In genomic region chr1:33612877-33613487, GRCh38 we compare ENCODE assay signal across 8 cellular contexts.
DNase-seq lines count a peak whose midpoint lies in the region; ATAC-seq, FAIRE-seq and TF ChIP-seq lines count a peak whose summit lies in the region.

No MANE protein-coding gene starts in this region.

- DNase-seq in HuH-7 (ENCODE audit: low spot score): peak; percentile 64
- peak; percentile 85 for DNase-seq in NT2/D1 (ENCODE audit: low read depth, low spot score)
- DNase-seq in K562 (ENCODE audit: extremely low read depth in 1 of 4, low spot score in 3 of 4): peak; percentile 73 to 81 (median 76)
- peak; percentile 72 for DNase-seq in inferior parietal cortex (ENCODE audit: extremely low spot score)
- DNase-seq in stimulated activated CD4-positive, alpha-beta T cell treated with anti-CD3 and anti-CD28 coated beads, Interleukin-2, amount 100 ng/mL, for 48 hours: peak; percentile 38 to 46

- H3K4me1 ChIP-seq in DOHH2 (ENCODE audit: control insufficient read depth, low read length) (no peaks in the 10 kb centered on the region), NT2/D1 (ENCODE audit: insufficient read depth, insufficient read length) (no peaks in the 10 kb centered on the region), K562 (replicated peaks in 1 of 2; ENCODE audit: control insufficient read depth in 2 of 2, insufficient read depth in 2 of 2, low read length in 2 of 2) (no peaks in the 10 kb centered on the region)

- H3K79me2 ChIP-seq in DOHH2 (ENCODE audit: control insufficient read depth, low read length): no peaks in the 10 kb centered on the region
- no peaks in the 10 kb centered on the region for H3K79me2 ChIP-seq in K562 (ENCODE audit: control insufficient read depth, insufficient read depth, low read length)

- BruUV-seq in K562 (replicated peaks; lab: Mats Ljungman, UMichigan): no TSS peak

- under 1% methylated on average over 11 of the region's 11 CpGs for WGBS in K562 (ENCODE audit: insufficient coverage, low coverage, missing lambda C conversion rate)

- no peaks in the 10 kb centered on the region for H3F3A ChIP-seq in DOHH2 (ENCODE audit: control insufficient read depth, insufficient read depth)

- H3K4me3 ChIP-seq in DOHH2 (ENCODE audit: low read length) (no peak overlapping the region), NT2/D1 (ENCODE audit: insufficient read length, low read depth) (no peak overlapping the region), K562 (no peak overlapping the region)

- POLR2A ChIA-PET in K562 (lab: Yijun Ruan, JAX): interaction anchor here (0.5 to 1.4 kb wide), 6 partner anchors 11 to 324 kb away, joined by 3 to 6 read pairs (median 3); no protein-coding TSS in a partner anchor

- H3K4me2 ChIP-seq in DOHH2 (ENCODE audit: low read length) (no peak overlapping the region), K562 (ENCODE audit: insufficient read depth, low read length) (no peak overlapping the region)

- no peak overlapping the region for H2AFZ ChIP-seq in K562 (ENCODE audit: low read depth, low read length)

- no peak for TF ChIP-seq POLR2A in K562 (conservative IDR thresholded peaks at IDR 0.05)

- no peaks in the 10 kb centered on the region for H3K9me3 ChIP-seq in DOHH2 (ENCODE audit: control insufficient read depth, insufficient read depth, low read length)
- H3K9me3 ChIP-seq in NT2/D1 (ENCODE audit: insufficient read depth, low read length): no peaks in the 10 kb centered on the region
- H3K9me3 ChIP-seq in K562 (replicated peaks; ENCODE audit: control insufficient read depth, insufficient read depth, low read depth, low read length): no peaks in the 10 kb centered on the region

- H3K27ac ChIP-seq in DOHH2 (ENCODE audit: low read depth, low read length) (no peak overlapping the region), K562 (ENCODE audit: extremely low read depth, low read depth, low read length) (no peak overlapping the region)

- H3K36me3 ChIP-seq in DOHH2 (ENCODE audit: control insufficient read depth, low read length): no peaks in the 10 kb centered on the region
- no peaks in the 10 kb centered on the region for H3K36me3 ChIP-seq in NT2/D1 (ENCODE audit: insufficient read depth, insufficient read length, low read length)
- H3K36me3 ChIP-seq in K562 (ENCODE audit: control insufficient read depth, insufficient read depth, low read length): no peaks in the 10 kb centered on the region

- in situ Hi-C loops in K562 (cut with MboI): loop anchor here (5.0 to 25.0 kb wide), 2 partner anchors 316 to 726 kb away; partner anchors contain the start of gene HPCA

- H3K9me2 ChIP-seq in DOHH2 (replicated peaks; ENCODE audit: control insufficient read depth, low read length): no peaks in the 10 kb centered on the region

- peak; percentile 94 for FAIRE-seq in K562 (lab: Jason Lieb, UNC)

- H4K20me1 ChIP-seq in DOHH2 (ENCODE audit: control insufficient read depth, insufficient read depth, low read depth, low read length) (no peaks in the 10 kb centered on the region), K562 (replicated peaks; ENCODE audit: control insufficient read depth, insufficient read depth, low read length) (0 out of 2 replicates have a peak, but pooled peaks cover under 1% of the 10 kb centered on the region)

- CTCF ChIA-PET in K562 (lab: Yijun Ruan, JAX; ENCODE audit: low intra/inter-chr PET ratio): interaction anchor here (0.7 kb wide), 1 partner anchor 1000 kb away, joined by 3 read pairs; no protein-coding TSS in a partner anchor

- ATAC-seq in K562 (peak; percentile 94), HG02870 (IDR thresholded peaks at IDR 0.05; ENCODE audit: unreplicated experiment) (no peak), GM18520 (IDR thresholded peaks at IDR 0.05; ENCODE audit: unreplicated experiment) (no peak)

- 0 out of 2 replicates have a peak, but pooled peaks cover 8% of the 10 kb centered on the region for H3K27me3 ChIP-seq in DOHH2 (ENCODE audit: control insufficient read depth, low read length)
- no peaks in the 10 kb centered on the region for H3K27me3 ChIP-seq in NT2/D1 (ENCODE audit: insufficient read depth, insufficient read length)
- H3K27me3 ChIP-seq in K562 (ENCODE audit: control insufficient read depth in 2 of 2, insufficient read depth in 2 of 2, low read length in 2 of 2): peaks cover 8 to 41% of the 10 kb centered on the region in 2 experiments

- intact Hi-C loops in K562 (cut with micrococcal nuclease): loop anchor here (2.0 to 10.0 kb wide), 4 partner anchors 141 to 398 kb away; partner anchors contain the start of gene ZSCAN20

- H3K9me1 ChIP-seq in K562 (ENCODE audit: control insufficient read depth, insufficient read depth, low read length): no peaks in the 10 kb centered on the region

- H3K9ac ChIP-seq in NT2/D1 (ENCODE audit: insufficient read length, low read depth) (no peak overlapping the region), K562 (ENCODE audit: insufficient read depth in 1 of 2, low read depth in 2 of 2, low read length in 2 of 2) (no peak overlapping the region)

- TF ChIP-seq CTCF in DOHH2 (IDR thresholded peaks at IDR 0.05; ENCODE audit: low read depth, low read length, poor library complexity, severe bottlenecking): peak; percentile 79
- peak; percentile 81 to 92 (median 91) for TF ChIP-seq CTCF in K562 (IDR thresholded peaks at IDR 0.05 in 2 of 3, conservative IDR thresholded peaks at IDR 0.05 in 1 of 3; ENCODE audit: insufficient read depth in 2 of 3, low read depth in 1 of 3, low read length in 3 of 3)

- peak; percentile 71 to 81 for TF ChIP-seq RAD21 in K562 (CRISPR knock-in tag; conservative IDR thresholded peaks at IDR 0.05 in 1 of 2, IDR thresholded peaks at IDR 0.05 in 1 of 2)

- no peak for TF ChIP-seq EP300 in K562 (IDR thresholded peaks at IDR 0.05; ENCODE audit: low read length)

TF ChIP-seq in K562, 482 proteins besides CTCF, POLR2A, EP300 and RAD21 (continues in another document):
- peak; percentile 55; the same call in 1 of the 2 replicates for TF ChIP-seq DEAF1 (CRISPR knock-in tag; IDR thresholded peaks at IDR 0.05)
- TF ChIP-seq ZNF778 (CRISPR knock-in tag; IDR thresholded peaks at IDR 0.05): no peak
- peak in 1 of 3 experiments; percentile 37 for TF ChIP-seq YY1 (IDR thresholded peaks at IDR 0.05; ENCODE audit: borderline replicate concordance in 1 of 3, control insufficient read depth in 1 of 3, extremely low read depth in 1 of 3, insufficient read depth in 3 of 3, insufficient read length in 1 of 3, insufficient replicate concordance in 2 of 3, low read depth in 1 of 3, low read length in 2 of 3)
- TF ChIP-seq KDM2B (CRISPR knock-in tag; IDR thresholded peaks at IDR 0.05): no peak
- TF ChIP-seq, protein P1, sequence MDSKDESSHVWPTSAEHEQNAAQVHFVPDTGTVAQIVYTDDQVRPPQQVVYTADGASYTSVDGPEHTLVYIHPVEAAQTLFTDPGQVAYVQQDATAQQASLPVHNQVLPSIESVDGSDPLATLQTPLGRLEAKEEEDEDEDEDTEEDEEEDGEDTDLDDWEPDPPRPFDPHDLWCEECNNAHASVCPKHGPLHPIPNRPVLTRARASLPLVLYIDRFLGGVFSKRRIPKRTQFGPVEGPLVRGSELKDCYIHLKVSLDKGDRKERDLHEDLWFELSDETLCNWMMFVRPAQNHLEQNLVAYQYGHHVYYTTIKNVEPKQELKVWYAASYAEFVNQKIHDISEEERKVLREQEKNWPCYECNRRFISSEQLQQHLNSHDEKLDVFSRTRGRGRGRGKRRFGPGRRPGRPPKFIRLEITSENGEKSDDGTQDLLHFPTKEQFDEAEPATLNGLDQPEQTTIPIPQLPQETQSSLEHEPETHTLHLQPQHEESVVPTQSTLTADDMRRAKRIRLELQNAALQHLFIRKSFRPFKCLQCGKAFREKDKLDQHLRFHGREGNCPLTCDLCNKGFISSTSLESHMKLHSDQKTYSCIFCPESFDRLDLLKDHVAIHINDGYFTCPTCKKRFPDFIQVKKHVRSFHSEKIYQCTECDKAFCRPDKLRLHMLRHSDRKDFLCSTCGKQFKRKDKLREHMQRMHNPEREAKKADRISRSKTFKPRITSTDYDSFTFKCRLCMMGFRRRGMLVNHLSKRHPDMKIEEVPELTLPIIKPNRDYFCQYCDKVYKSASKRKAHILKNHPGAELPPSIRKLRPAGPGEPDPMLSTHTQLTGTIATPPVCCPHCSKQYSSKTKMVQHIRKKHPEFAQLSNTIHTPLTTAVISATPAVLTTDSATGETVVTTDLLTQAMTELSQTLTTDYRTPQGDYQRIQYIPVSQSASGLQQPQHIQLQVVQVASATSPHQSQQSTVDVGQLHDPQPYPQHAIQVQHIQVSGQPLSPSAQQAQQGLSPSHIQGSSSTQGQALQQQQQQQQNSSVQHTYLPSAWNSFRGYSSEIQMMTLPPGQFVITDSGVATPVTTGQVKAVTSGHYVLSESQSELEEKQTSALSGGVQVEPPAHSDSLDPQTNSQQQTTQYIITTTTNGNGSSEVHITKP (IDR thresholded peaks at IDR 0.05; ENCODE audit: partially characterized antibody): peak; percentile 16
- TF ChIP-seq RB1 (IDR thresholded peaks at IDR 0.05; ENCODE audit: low read depth): peak; percentile 45; the same call in 1 of the 2 replicates
- TF ChIP-seq, protein P2, sequence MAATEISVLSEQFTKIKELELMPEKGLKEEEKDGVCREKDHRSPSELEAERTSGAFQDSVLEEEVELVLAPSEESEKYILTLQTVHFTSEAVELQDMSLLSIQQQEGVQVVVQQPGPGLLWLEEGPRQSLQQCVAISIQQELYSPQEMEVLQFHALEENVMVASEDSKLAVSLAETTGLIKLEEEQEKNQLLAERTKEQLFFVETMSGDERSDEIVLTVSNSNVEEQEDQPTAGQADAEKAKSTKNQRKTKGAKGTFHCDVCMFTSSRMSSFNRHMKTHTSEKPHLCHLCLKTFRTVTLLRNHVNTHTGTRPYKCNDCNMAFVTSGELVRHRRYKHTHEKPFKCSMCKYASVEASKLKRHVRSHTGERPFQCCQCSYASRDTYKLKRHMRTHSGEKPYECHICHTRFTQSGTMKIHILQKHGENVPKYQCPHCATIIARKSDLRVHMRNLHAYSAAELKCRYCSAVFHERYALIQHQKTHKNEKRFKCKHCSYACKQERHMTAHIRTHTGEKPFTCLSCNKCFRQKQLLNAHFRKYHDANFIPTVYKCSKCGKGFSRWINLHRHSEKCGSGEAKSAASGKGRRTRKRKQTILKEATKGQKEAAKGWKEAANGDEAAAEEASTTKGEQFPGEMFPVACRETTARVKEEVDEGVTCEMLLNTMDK (IDR thresholded peaks at IDR 0.05; ENCODE audit: borderline replicate concordance, insufficient read depth, low read depth, low read length, poor library complexity, severe bottlenecking): peak; percentile 5
